23 cellular contexts compared by ENCODE assay signal in the genomic region with DNA sequence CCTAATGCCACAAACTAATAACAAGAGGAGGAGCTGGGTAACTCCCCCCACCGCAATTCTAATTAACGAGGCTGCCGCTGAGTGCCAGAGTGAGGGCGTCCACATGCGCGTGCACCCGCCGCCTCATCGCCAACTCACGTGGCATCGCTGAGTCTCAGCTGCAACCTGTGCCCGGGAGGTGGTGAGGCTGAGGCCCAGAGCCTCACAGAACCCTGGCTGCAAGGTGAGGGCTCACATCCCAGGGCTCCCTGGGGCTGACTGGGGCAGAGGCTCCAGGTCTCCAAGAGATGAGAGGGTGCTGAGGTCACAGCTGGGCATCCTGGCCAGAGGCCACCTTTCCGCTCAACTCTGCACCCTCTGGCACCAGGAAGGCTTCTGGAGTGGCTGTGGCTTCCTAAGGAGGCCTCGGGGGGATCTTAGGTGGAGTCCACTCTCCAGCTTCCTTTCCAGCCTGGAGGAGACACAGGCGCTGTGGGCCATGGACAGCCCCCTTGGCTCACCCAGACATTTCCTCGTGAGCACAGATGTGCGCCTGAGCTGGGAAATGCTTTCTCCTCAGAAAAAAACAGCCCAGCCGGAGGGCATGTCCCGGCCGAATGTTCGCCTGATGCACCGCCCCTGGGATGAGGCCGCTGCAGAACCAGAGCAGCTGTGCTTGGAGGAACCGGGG.
DNase-seq lines count a peak whose midpoint lies in the region; ATAC-seq lines count a peak whose summit lies in the region.
"Had no signal": no experiment of that assay in that cellular context is flagged by ENCODE, and none has a peak within 500 bp of the region (broad histone marks: within the 10 kb centered on the region; RNA-seq: fewer than 3 reads in every experiment).

No MANE protein-coding gene starts in this region.

- H3K4me1 ChIP-seq in BLaER1 (peaks cover 85% of the 10 kb centered on the region), right cardiac atrium (ENCODE audit: control insufficient read depth, insufficient read depth, low read length) (peaks cover 14% of the 10 kb centered on the region)

- DNase-seq in DMS79 treated with DMSO at 0.1 percent for 48 hours (lab: John Stamatoyannopoulos, UW) (peak; percentile 29), fibroblast of the conjunctiva (ENCODE audit: low read depth) (peak; percentile 6), right cardiac atrium (peak; percentile 31 to 70 (median 58)), DMS153 (lab: John Stamatoyannopoulos, UW) (no peak), T-cell (no peak), HuH-7.5 (ENCODE audit: low spot score) (no peak)
- no peak for DNase-seq in stimulated activated CD4-positive, alpha-beta T cell treated with anti-CD3 and anti-CD28 coated beads, Interleukin-1b, Interleukin-23, amount 100 ng/mL, for 48 hours
- DNase-seq: BE2C; CD4-positive, CD25-positive, alpha-beta regulatory T cell; H9; HFFc6; KBM-7; NCI-H1105; NCI-H1694; NCI-H2081 treated with DMSO at 0.1 percent for 48 hours; NCI-H2171 treated with DMSO at 0.1 percent for 48 hours; NCI-H446; NCI-H526 treated with DMSO at 0.1 percent for 48 hours; SHP77 treated with DMSO at 0.1 percent for 48 hours had no signal

- ATAC-seq in right cardiac atrium (peak; percentile 15 to 66), T-cell (replicated peaks in 1 of 4) (no peak)
- ATAC-seq: HepG2 had no signal

- peaks cover 32 to 46% (median 36%) of the 10 kb centered on the region in 3 donors for H3K4me1 Mint-ChIP-seq in T-cell

- H3K9ac ChIP-seq in BLaER1: no peak overlapping the region

- intact Hi-C loops in right cardiac atrium (cut with DNase I): no loop called here

- H3K4me2 ChIP-seq in BLaER1: 0 out of 2 replicates have a peak overlapping the region, but pooled peaks have one; percentile 24

- peaks cover 86% of the 10 kb centered on the region for H4K20me1 ChIP-seq in BLaER1

- H3K27me3 ChIP-seq in BLaER1: no peaks in the 10 kb centered on the region
- no peaks in the 10 kb centered on the region for H3K27me3 ChIP-seq in right cardiac atrium (ENCODE audit: control insufficient read depth, insufficient read depth)
- H3K27me3 ChIP-seq: BE2C had no signal

- H3K27me3 Mint-ChIP-seq in T-cell: no peaks in the 10 kb centered on the region
- H3K27me3 Mint-ChIP-seq: CD4-positive, CD25-positive, alpha-beta regulatory T cell had no signal

- peaks cover 40% of the 10 kb centered on the region for H3K36me3 ChIP-seq in BLaER1
- H3K36me3 ChIP-seq: BE2C had no signal

- POLR2A ChIA-PET in T-cell (lab: Charles Lee): no interaction called here

- no peak overlapping the region for H3K4me3 Mint-ChIP-seq in T-cell
- H3K4me3 Mint-ChIP-seq: CD4-positive, CD25-positive, alpha-beta regulatory T cell; H9; HFFc6 had no signal

- H3K27ac ChIP-seq in BLaER1 (peak overlapping the region; percentile 56; the same call in 1 of the 2 replicates), right cardiac atrium (ENCODE audit: low read length) (no peak overlapping the region)
- H3K27ac ChIP-seq: HL-60, SK-N-MC had no signal

- CTCF ChIA-PET in T-cell (lab: Charles Lee): no interaction called here

- H3K4me3 ChIP-seq in BLaER1 (no peak overlapping the region), right cardiac atrium (ENCODE audit: low read length) (no peak overlapping the region)
- H3K4me3 ChIP-seq: SK-N-MC had no signal

- no peaks in the 10 kb centered on the region for H3K9me3 Mint-ChIP-seq in T-cell
- H3K9me3 Mint-ChIP-seq: CD4-positive, CD25-positive, alpha-beta regulatory T cell; H9; HFFc6 had no signal

- peaks cover 12% of the 10 kb centered on the region for H3K36me3 Mint-ChIP-seq in T-cell

- no peaks in the 10 kb centered on the region for H3K9me3 ChIP-seq in BLaER1
- H3K9me3 ChIP-seq in right cardiac atrium (ENCODE audit: control insufficient read depth, low read length): no peaks in the 10 kb centered on the region
- H3K9me3 ChIP-seq: BE2C had no signal

- WGBS in right cardiac atrium: 68% methylated on average over 24 of the region's 24 CpGs

- no peak overlapping the region for H3K27ac Mint-ChIP-seq in T-cell
- H3K27ac Mint-ChIP-seq: H9, HFFc6 had no signal

Comparison
In these comparisons a context has a peak if more than half of its experiments do, and no peak if none do; other contexts are left out.
1. DNase-seq: peak in DMS79 treated with DMSO at 0.1 percent for 48 hours (single experiment), fibroblast of the conjunctiva (single experiment) and right cardiac atrium (3 of 3); none in DMS153 (single experiment), stimulated activated CD4-positive, alpha-beta T cell treated with anti-CD3 and anti-CD28 coated beads, Interleukin-1b, Interleukin-23, amount 100 ng/mL, for 48 hours (single experiment), T-cell (0 of 34) and HuH-7.5 (single experiment).
2. ATAC-seq: peak in right cardiac atrium (2 of 2); none in T-cell (0 of 4).